9 cellular contexts compared by ENCODE assay signal in genomic region chr16:83058376-83058775, GRCh38.
"Had no signal": no experiment of that assay in that cellular context is flagged by ENCODE, and none has a peak within 500 bp of the region (broad histone marks: within the 10 kb centered on the region; RNA-seq: fewer than 3 reads in every experiment).

No MANE protein-coding gene starts in this region.

- H3K27ac ChIP-seq: GM23248 had no signal

- H3K36me3 ChIP-seq: HAP-1 had no signal

- H3K9me3 ChIP-seq: HAP-1 had no signal

- FAIRE-seq: HTR-8/SVneo, K562 had no signal

- ATAC-seq: HCT116, K562 had no signal

- H3K4me3 Mint-ChIP-seq: HFFc6 had no signal

- H3K4me1 ChIP-seq: HAP-1 had no signal

- H3K27ac Mint-ChIP-seq: HFFc6 had no signal

- H3K4me3 ChIP-seq: GM23248, HAP-1, K562 had no signal

- H2AFZ ChIP-seq: GM23248 had no signal

- DNase-seq: GM23248, GOT3, H7, HFFc6, IMR-90 had no signal

- H3K9ac ChIP-seq: GM23248 had no signal
